Comparison of ENCODE assay signal across 16 cellular contexts in the genomic region with DNA sequence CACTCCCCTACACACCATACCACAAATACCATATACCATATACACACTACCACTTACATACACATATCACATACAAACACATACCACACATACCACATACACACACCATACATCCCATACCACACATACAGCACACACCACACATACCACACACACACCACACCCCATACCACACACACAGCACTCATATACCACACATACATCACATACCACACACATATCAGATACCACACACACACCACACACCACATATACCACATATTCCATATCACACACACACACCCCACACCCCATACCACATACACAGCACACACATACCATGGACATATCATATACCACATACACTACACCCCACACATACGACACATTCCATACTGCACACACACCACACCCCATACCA.
"Had no signal": no experiment of that assay in that cellular context is flagged by ENCODE, and none has a peak within 500 bp of the region (broad histone marks: within the 10 kb centered on the region; RNA-seq: fewer than 3 reads in every experiment).

No MANE protein-coding gene starts in this region.

- H3K9me3 ChIP-seq: lower lobe of right lung, tibial artery, uterus had no signal

- H3K4me1 Mint-ChIP-seq: activated naive CD8-positive, alpha-beta T cell treated with anti-CD3 and anti-CD28 coated beads, Interleukin-2, amount 10 ng/mL, durations not matched to agents 7 days and 5 days; natural killer cell had no signal

- H3K27ac Mint-ChIP-seq: activated naive CD8-positive, alpha-beta T cell treated with anti-CD3 and anti-CD28 coated beads, Interleukin-2, amount 10 ng/mL, durations not matched to agents 7 days and 5 days; effector memory CD8-positive, alpha-beta T cell; natural killer cell; progenitor cell of endocrine pancreas; T-helper 1 cell treated with Interleukin-12 subunit alpha and Interleukin-12 subunit beta and Interleukin-4 antibody, amounts not matched to agents 30 μg/mL and 1 μg/mL, for 36 hours had no signal

- H3K4me3 Mint-ChIP-seq: activated naive CD8-positive, alpha-beta T cell treated with anti-CD3 and anti-CD28 coated beads, Interleukin-2, amount 10 ng/mL, durations not matched to agents 7 days and 5 days; effector memory CD8-positive, alpha-beta T cell; natural killer cell; T-helper 1 cell treated with Interleukin-12 subunit alpha and Interleukin-12 subunit beta and Interleukin-4 antibody, amounts not matched to agents 30 μg/mL and 1 μg/mL, for 36 hours had no signal

- H3K27me3 ChIP-seq: cardiac muscle cell, tibial artery, uterus had no signal

- H3K36me3 ChIP-seq: cardiac muscle cell, lower lobe of right lung, tibial artery, uterus had no signal

- H3K27ac ChIP-seq: cardiac muscle cell, lower lobe of right lung, tibial artery, uterus had no signal

- H3K9me3 Mint-ChIP-seq: activated naive CD8-positive, alpha-beta T cell treated with anti-CD3 and anti-CD28 coated beads, Interleukin-2, amount 10 ng/mL, durations not matched to agents 7 days and 5 days; effector memory CD8-positive, alpha-beta T cell; natural killer cell; T-helper 1 cell treated with Interleukin-12 subunit alpha and Interleukin-12 subunit beta and Interleukin-4 antibody, amounts not matched to agents 30 μg/mL and 1 μg/mL, for 36 hours had no signal

- H3K4me3 ChIP-seq: cardiac muscle cell, lower lobe of right lung, tibial artery, uterus had no signal

- H3K4me1 ChIP-seq: uterus had no signal

- H3K36me3 Mint-ChIP-seq: activated naive CD8-positive, alpha-beta T cell treated with anti-CD3 and anti-CD28 coated beads, Interleukin-2, amount 10 ng/mL, durations not matched to agents 7 days and 5 days; natural killer cell had no signal

- FAIRE-seq: small intestine had no signal

- ATAC-seq: effector memory CD8-positive, alpha-beta T cell; lower lobe of right lung had no signal

- H3K27me3 Mint-ChIP-seq: effector memory CD8-positive, alpha-beta T cell had no signal

- DNase-seq: activated CD4-positive, alpha-beta T cell treated with anti-CD3 and anti-CD28 coated beads for 1 hour; activated naive CD4-positive, alpha-beta T cell treated with Interleukin-2 at 50 U/mL for 16 hours; activated naive CD8-positive, alpha-beta T cell treated with anti-CD3 and anti-CD28 coated beads, Interleukin-2, amount 10 ng/mL, durations not matched to agents 7 days and 5 days; amygdala; effector memory CD8-positive, alpha-beta T cell; lower lobe of right lung; natural killer cell; small intestine; stimulated activated CD4-positive, alpha-beta T cell treated with anti-CD3 and anti-CD28 coated beads, Interleukin-4, amount 100 ng/mL, for 4 hours; stimulated activated naive CD4-positive, alpha-beta T cell; substantia nigra had no signal
